In the genomic region with DNA sequence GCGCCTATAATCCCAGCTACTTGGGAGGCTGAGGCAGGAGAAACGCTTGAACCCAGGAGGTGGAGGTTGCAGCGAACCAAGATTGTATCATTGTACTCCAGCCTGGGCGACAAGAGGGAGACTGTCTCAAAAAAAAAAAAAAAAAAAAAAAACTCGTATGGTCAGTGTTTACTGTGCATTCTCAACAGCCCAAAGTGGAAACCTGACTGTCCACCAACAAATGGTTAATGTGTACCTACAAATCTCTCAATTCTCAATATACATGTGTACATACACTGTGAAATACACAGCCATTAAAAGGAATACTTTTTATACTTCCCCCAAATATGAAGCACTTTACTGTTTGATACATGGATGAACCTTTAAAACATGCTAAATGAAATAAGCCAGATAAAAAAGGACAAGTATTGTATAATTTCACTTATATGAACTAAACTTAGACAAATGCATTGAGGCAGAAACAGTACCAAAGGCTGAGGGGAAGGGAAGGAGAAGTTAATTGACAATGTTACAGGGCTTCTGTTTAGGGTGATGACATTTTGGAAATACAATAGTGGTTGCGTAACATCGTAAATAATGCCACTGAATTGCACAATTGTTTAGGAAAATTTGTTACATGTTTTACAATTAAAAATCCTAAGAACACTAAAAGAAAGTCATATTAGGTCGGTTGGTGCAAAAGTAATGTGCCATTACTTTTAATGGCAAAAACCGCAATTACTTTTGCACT, we compare ENCODE assay signal across 13 cellular contexts. TPM values are rescaled to one million over a fixed set of nuclear protein-coding genes. Genes with fewer than 3 reads are reported as not detected.
A peak's percentile ranks its signal among the peaks of the same experiment; 100 is the strongest.
DNase-seq lines count a peak whose midpoint lies in the region; ATAC-seq and TF ChIP-seq lines count a peak whose summit lies in the region.
"Had no signal": no experiment of that assay in that cellular context is flagged by ENCODE, and none has a peak within 500 bp of the region (broad histone marks: within the 10 kb centered on the region; RNA-seq: fewer than 3 reads in every experiment).

No MANE protein-coding gene starts in this region.

- ATAC-seq in RWPE2 (ENCODE audit: low read depth) = no peak
- ATAC-seq: stimulated activated naive CD8-positive, alpha-beta T cell treated with anti-CD3 and anti-CD28 coated beads, Interleukin-15, Interleukin-2, amounts not matched to agents 100 U/mL and 50 U/mL, for 24 hours had no signal

- DNase-seq in HEK293T (ENCODE audit: extremely low spot score) = no peak
- DNase-seq in RWPE2 (ENCODE audit: low spot score) = no peak
- DNase-seq in foreskin fibroblast = peak; percentile 27 to 65
- DNase-seq in NCI-H2081 treated with DMSO at 0.1 percent for 48 hours (lab: John Stamatoyannopoulos, UW) = no peak
- no peak for DNase-seq in OCI-M2 (lab: John Stamatoyannopoulos, UW; ENCODE audit: unreplicated experiment)
- DNase-seq in NCI-H1436 treated with DMSO at 0.1 percent for 48 hours (lab: John Stamatoyannopoulos, UW) = no peak
- DNase-seq in ascending aorta (ENCODE audit: low spot score in 2 of 2) = no peak
- DNase-seq: NCI-H1105; NCI-H510A; SHP77; stimulated activated naive CD8-positive, alpha-beta T cell treated with anti-CD3 and anti-CD28 coated beads, Interleukin-15, Interleukin-2, amounts not matched to agents 100 U/mL and 50 U/mL, for 24 hours; WERI-Rb-1 had no signal

- H3K4me3 ChIP-seq in ACC112 (ENCODE audit: low read depth, low read length) = no peak overlapping the region
- no peak overlapping the region for H3K4me3 ChIP-seq in RWPE2 (ENCODE audit: severe bottlenecking)
- no peak overlapping the region for H3K4me3 ChIP-seq in foreskin fibroblast (ENCODE audit: low read depth in 1 of 2, low read length in 2 of 2)
- no peak overlapping the region for H3K4me3 ChIP-seq in ascending aorta

- TF ChIP-seq CTCF in RWPE2 (IDR thresholded peaks at IDR 0.05; ENCODE audit: poor library complexity, severe bottlenecking) (no peak), foreskin fibroblast (IDR thresholded peaks at IDR 0.05; ENCODE audit: low read depth, low read length) (no peak), ascending aorta (IDR thresholded peaks at IDR 0.05) (no peak)

- H3K27ac ChIP-seq in ACC112 (ENCODE audit: low read depth, low read length) (peak overlapping the region; percentile 38; the same call in 1 of the 2 replicates), RWPE2 (ENCODE audit: poor library complexity, severe bottlenecking) (peak overlapping the region; percentile 18), ascending aorta (no peak overlapping the region)
- H3K27ac ChIP-seq: WERI-Rb-1 had no signal

- H3K4me1 ChIP-seq in ACC112 (ENCODE audit: control insufficient read depth, insufficient read depth, low read length, unreplicated experiment) (peaks cover 24% of the 10 kb centered on the region), RWPE2 (ENCODE audit: insufficient read depth, poor library complexity, severe bottlenecking) (no peaks in the 10 kb centered on the region), ascending aorta (peaks cover 0 to 3% of the 10 kb centered on the region in 2 donors)

- POLR2A ChIA-PET in HEK293T (lab: Yijun Ruan, JAX) = no interaction called here

- no peak overlapping the region for H2AFZ ChIP-seq in ACC112 (ENCODE audit: low read length, unreplicated experiment)

- CTCF ChIA-PET in HEK293T (lab: Yijun Ruan, JAX) = no interaction called here

- H3K27me3 ChIP-seq in ACC112 (ENCODE audit: insufficient read depth, low read length) (no peaks in the 10 kb centered on the region), RWPE2 (ENCODE audit: insufficient read depth, poor library complexity, severe bottlenecking) (no peaks in the 10 kb centered on the region), ascending aorta (no peaks in the 10 kb centered on the region)

- peaks cover 3% of the 10 kb centered on the region for H3K79me2 ChIP-seq in ACC112 (ENCODE audit: control insufficient read depth, insufficient read depth, low read length, unreplicated experiment)

- H3K36me3 ChIP-seq in ACC112 (ENCODE audit: insufficient read depth, low read length) (peaks cover 28% of the 10 kb centered on the region), RWPE2 (ENCODE audit: low read depth) (peaks cover 40% of the 10 kb centered on the region), ascending aorta (peaks cover 44 to 47% of the 10 kb centered on the region in 2 donors)

- intact Hi-C loops in ascending aorta (cut with DNase I) = no loop called here

- H3K9me3 ChIP-seq in RWPE2 (ENCODE audit: severe bottlenecking) (no peaks in the 10 kb centered on the region), ascending aorta (no peaks in the 10 kb centered on the region)

TF ChIP-seq in HEK293T, 16 proteins besides CTCF, POLR2A, EP300 and RAD21:
- TF ChIP-seq ZNF384 (IDR thresholded peaks at IDR 0.05) (0 out of 2 replicates have a peak, but pooled peaks have one; percentile 11), FOXA1 (IDR thresholded peaks at IDR 0.05) (no peak)

RNA-seq across cellular contexts. Expression of a gene that starts 16.6 kb away (rescaled TPM):
- total RNA-seq in ascending aorta = 53.6 TPM

RNA-seq across cellular contexts. Expression of a gene that starts 34.9 kb away (rescaled TPM):
- 7.2 TPM for total RNA-seq in ascending aorta

RNA-seq across cellular contexts. Expression of a gene that starts 40.2 kb away (rescaled TPM):
- 7.0 TPM for total RNA-seq in ascending aorta

Comparison
In these comparisons a context has a peak if more than half of its experiments do, and no peak if none do; other contexts are left out.
1. H3K27ac ChIP-seq: peak in ACC112 (single experiment) and RWPE2 (single experiment); none in ascending aorta (0 of 2).
2. DNase-seq: peak in foreskin fibroblast (2 of 2); none in HEK293T (single experiment), RWPE2 (single experiment), NCI-H2081 treated with DMSO at 0.1 percent for 48 hours (single experiment), OCI-M2 (single experiment), NCI-H1436 treated with DMSO at 0.1 percent for 48 hours (single experiment) and ascending aorta (0 of 2).